Comparison of ENCODE assay signal across 9 cellular contexts in genomic region chr9:18396102-18396728, GRCh38.
DNase-seq lines count a peak whose midpoint lies in the region; ATAC-seq and TF ChIP-seq lines count a peak whose summit lies in the region.
"Had no signal": no experiment of that assay in that cellular context is flagged by ENCODE, and none has a peak within 500 bp of the region (broad histone marks: within the 10 kb centered on the region; RNA-seq: fewer than 3 reads in every experiment).

No MANE protein-coding gene starts in this region.

- peak; percentile 35 for TF ChIP-seq CTCF in AG10803 (conservative IDR thresholded peaks at IDR 0.05; ENCODE audit: low read length)
- no peak for TF ChIP-seq CTCF in body of pancreas (IDR thresholded peaks at IDR 0.05)
- no peak for TF ChIP-seq CTCF in GM10266 (IDR thresholded peaks at IDR 0.05; ENCODE audit: control insufficient read depth, insufficient read depth, low read depth, missing control alignments)

- no peaks in the 10 kb centered on the region for H3K27me3 ChIP-seq in body of pancreas

- no peak for ATAC-seq in body of pancreas
- no peak for ATAC-seq in HG03378 (IDR thresholded peaks at IDR 0.05; ENCODE audit: unreplicated experiment)

- H3K36me3 ChIP-seq in body of pancreas (replicated peaks in 1 of 2; ENCODE audit: insufficient read depth in 1 of 2, low read depth in 2 of 2) = no peaks in the 10 kb centered on the region

- peaks cover 13% of the 10 kb centered on the region for H3K4me1 ChIP-seq in body of pancreas

- no peaks in the 10 kb centered on the region for H3K9me3 ChIP-seq in body of pancreas

- intact Hi-C loops in body of pancreas (cut with DNase I) = no loop called here

- no peak overlapping the region for H3K4me3 ChIP-seq in AG10803 (ENCODE audit: low read length)
- no peak overlapping the region for H3K4me3 ChIP-seq in body of pancreas

- TF ChIP-seq POLR2A in body of pancreas (IDR thresholded peaks at IDR 0.05) = no peak

- H3K27ac ChIP-seq in body of pancreas = no peak overlapping the region

- DNase-seq in AG10803 (ENCODE audit: low read depth) (no peak), HCEC 1CT (peak; percentile 54), RKO (ENCODE audit: low spot score) (peak; percentile 29), globus pallidus (ENCODE audit: low spot score) (peak; percentile 27), KG1 (lab: John Stamatoyannopoulos, UW) (no peak), body of pancreas (no peak), GM10266 (ENCODE audit: extremely low spot score) (no peak)
- DNase-seq: SIG-M5 had no signal

Comparison
In these comparisons a context has a peak if more than half of its experiments do, and no peak if none do; other contexts are left out.
1. DNase-seq: peak in HCEC 1CT (single experiment), RKO (single experiment) and globus pallidus (single experiment); none in AG10803 (single experiment), KG1 (single experiment), body of pancreas (0 of 4) and GM10266 (single experiment).